Comparison of ENCODE assay signal across 17 cellular contexts in the genomic region with DNA sequence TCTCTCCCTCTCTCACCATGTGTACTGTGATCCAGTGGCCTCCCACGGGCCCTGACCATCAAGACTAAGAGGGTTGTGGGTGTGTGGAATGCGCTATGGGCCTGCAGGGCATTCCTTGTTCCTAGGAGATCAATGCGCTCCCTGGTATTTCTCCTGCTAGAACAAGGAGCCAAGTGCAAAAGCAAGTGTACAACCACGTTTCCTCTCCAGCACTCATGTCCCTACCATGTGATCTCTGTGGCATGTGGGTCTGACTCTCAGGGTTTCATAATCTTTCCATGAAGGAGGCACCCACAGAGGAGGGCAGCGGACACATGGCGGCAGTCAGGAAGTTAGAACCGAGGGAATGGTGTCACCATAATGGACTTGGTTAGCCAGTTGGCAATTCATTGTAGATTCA.
"Had no signal": no experiment of that assay in that cellular context is flagged by ENCODE, and none has a peak within 500 bp of the region (broad histone marks: within the 10 kb centered on the region; RNA-seq: fewer than 3 reads in every experiment).

No MANE protein-coding gene starts in this region.

- DNase-seq: activated CD4-positive, alpha-beta T cell treated with anti-CD3 and anti-CD28 coated beads for 48 hours; activated naive CD4-positive, alpha-beta T cell; colonic mucosa; effector CD4-positive, alpha-beta T cell; gastrocnemius medialis; kidney glomerular epithelial cell; mucosa of descending colon; psoas muscle; T-helper 1 cell had no signal

- H3K27ac ChIP-seq: colonic mucosa, gastrocnemius medialis, hepatocyte, psoas muscle, SK-N-MC, skin epidermis had no signal

- H3K36me3 Mint-ChIP-seq: type B pancreatic cell, WTC11 had no signal

- H3K4me3 Mint-ChIP-seq: activated T-helper 1 cell treated with anti-CD3 and anti-CD28 coated beads, Interleukin-12 subunit alpha, Interleukin-12 subunit beta, Interleukin-2, Interleukin-4 antibody, amounts not matched to agents 30 ng/mL and 10 ng/mL and 1 ng/mL, durations not matched to agents 14 hours and 24 hours and 36 hours; nephron; type B pancreatic cell; WTC11 had no signal

- H3K27ac Mint-ChIP-seq: activated T-helper 1 cell treated with anti-CD3 and anti-CD28 coated beads, Interleukin-12 subunit alpha, Interleukin-12 subunit beta, Interleukin-2, Interleukin-4 antibody, amounts not matched to agents 30 ng/mL and 10 ng/mL and 1 ng/mL, durations not matched to agents 14 hours and 24 hours and 36 hours; type B pancreatic cell; WTC11 had no signal

- H3K36me3 ChIP-seq: ascending aorta, colonic mucosa, gastrocnemius medialis had no signal

- H3K4me1 ChIP-seq: colonic mucosa had no signal

- H3K4me3 ChIP-seq: ascending aorta, colonic mucosa, gastrocnemius medialis, hepatocyte, mucosa of descending colon, psoas muscle, SK-N-MC, skin epidermis had no signal

- H3K27me3 ChIP-seq: ascending aorta, colonic mucosa, gastrocnemius medialis, hepatocyte had no signal

- H3K27me3 Mint-ChIP-seq: type B pancreatic cell had no signal

- H3K9me3 ChIP-seq: ascending aorta, colonic mucosa, gastrocnemius medialis, mucosa of descending colon, psoas muscle had no signal

- ATAC-seq: gastrocnemius medialis, mucosa of descending colon, psoas muscle, WTC11 had no signal

- H3K9me3 Mint-ChIP-seq: activated T-helper 1 cell treated with anti-CD3 and anti-CD28 coated beads, Interleukin-12 subunit alpha, Interleukin-12 subunit beta, Interleukin-2, Interleukin-4 antibody, amounts not matched to agents 30 ng/mL and 10 ng/mL and 1 ng/mL, durations not matched to agents 14 hours and 24 hours and 36 hours; nephron; type B pancreatic cell; WTC11 had no signal
